9 cellular contexts compared by ENCODE assay signal in genomic region chr13:41018583-41018909, GRCh38. TPM values are rescaled to one million over a fixed set of nuclear protein-coding genes. Genes with fewer than 3 reads are reported as not detected.
DNase-seq lines count a peak whose midpoint lies in the region; ATAC-seq and TF ChIP-seq lines count a peak whose summit lies in the region.
"Had no signal": no experiment of that assay in that cellular context is flagged by ENCODE, and none has a peak within 500 bp of the region (broad histone marks: within the 10 kb centered on the region; RNA-seq: fewer than 3 reads in every experiment).

No MANE protein-coding gene starts in this region.

- H3K4me3 ChIP-seq in CD4-positive, CD25-positive, alpha-beta regulatory T cell (ENCODE audit: low read depth, low read length) = peak overlapping the region; percentile 99
- H3K4me3 ChIP-seq in MG63 = peak overlapping the region; percentile 33
- H3K4me3 ChIP-seq: HAP-1 had no signal

- peaks cover 4% of the 10 kb centered on the region for H3K27me3 Mint-ChIP-seq in CD4-positive, CD25-positive, alpha-beta regulatory T cell
- no peaks in the 10 kb centered on the region for H3K27me3 Mint-ChIP-seq in chondrocyte (ENCODE audit: low read depth)
- no peaks in the 10 kb centered on the region for H3K27me3 Mint-ChIP-seq in nephron progenitor cell (ENCODE audit: low read depth, poor library complexity)

- H3K36me3 Mint-ChIP-seq in CD4-positive, CD25-positive, alpha-beta regulatory T cell = peaks cover 5% of the 10 kb centered on the region
- H3K36me3 Mint-ChIP-seq in chondrocyte (ENCODE audit: low read depth) (peaks cover 1% of the 10 kb centered on the region), nephron progenitor cell (ENCODE audit: low read depth) (no peaks in the 10 kb centered on the region)

- H3K9me3 ChIP-seq in CD4-positive, CD25-positive, alpha-beta regulatory T cell (ENCODE audit: control insufficient read depth in 2 of 2, low read length in 2 of 2) = no peaks in the 10 kb centered on the region
- no peaks in the 10 kb centered on the region for H3K9me3 ChIP-seq in MG63
- H3K9me3 ChIP-seq: HAP-1 had no signal

- H3K4me3 Mint-ChIP-seq in CD4-positive, CD25-positive, alpha-beta regulatory T cell = peak overlapping the region; percentile 85 to 100 (median 95)
- H3K4me3 Mint-ChIP-seq in chondrocyte (ENCODE audit: unreplicated experiment) (peak overlapping the region; percentile 46), nephron progenitor cell (no peak overlapping the region)

- no peak for TF ChIP-seq CTCF in chondrocyte (IDR thresholded peaks at IDR 0.05)
- no peak for TF ChIP-seq CTCF in nephron progenitor cell (IDR thresholded peaks at IDR 0.05)

- DNase-seq in CD4-positive, CD25-positive, alpha-beta regulatory T cell = no peak
- no peak for DNase-seq in MG63
- no peak for DNase-seq in chondrocyte (ENCODE audit: low spot score)
- no peak for DNase-seq in nephron progenitor cell
- no peak for DNase-seq in nucleus accumbens (lab: John Stamatoyannopoulos, UW)
- no peak for DNase-seq in retina
- DNase-seq in activated gamma-delta T cell (lab: John Stamatoyannopoulos, UW) = no peak

- peaks cover 22 to 47% (median 41%) of the 10 kb centered on the region in 4 donors for H3K4me1 Mint-ChIP-seq in CD4-positive, CD25-positive, alpha-beta regulatory T cell
- H3K4me1 Mint-ChIP-seq in chondrocyte (ENCODE audit: low read depth) (peaks cover 32% of the 10 kb centered on the region), nephron progenitor cell (peaks cover 22% of the 10 kb centered on the region)

- H3K9me3 Mint-ChIP-seq in CD4-positive, CD25-positive, alpha-beta regulatory T cell = no peaks in the 10 kb centered on the region
- peaks cover 2% of the 10 kb centered on the region for H3K9me3 Mint-ChIP-seq in chondrocyte (ENCODE audit: low read depth)
- H3K9me3 Mint-ChIP-seq in nephron progenitor cell = no peaks in the 10 kb centered on the region

- H3K4me1 ChIP-seq in CD4-positive, CD25-positive, alpha-beta regulatory T cell (ENCODE audit: control insufficient read depth, insufficient read depth, low read length, poor library complexity, severe bottlenecking) = peaks cover 36% of the 10 kb centered on the region
- H3K4me1 ChIP-seq: HAP-1 had no signal

- no peaks in the 10 kb centered on the region for H3K27me3 ChIP-seq in CD4-positive, CD25-positive, alpha-beta regulatory T cell (ENCODE audit: control insufficient read depth, insufficient read depth, low read length)
- H3K27me3 ChIP-seq in MG63 = no peaks in the 10 kb centered on the region

- H3K27ac ChIP-seq in CD4-positive, CD25-positive, alpha-beta regulatory T cell (ENCODE audit: insufficient read depth, low read length, poor library complexity, severe bottlenecking) = peak overlapping the region; percentile 90

- no peak for ATAC-seq in CD4-positive, CD25-positive, alpha-beta regulatory T cell (ENCODE audit: low read depth in 2 of 2)
- ATAC-seq in HG02852 (IDR thresholded peaks at IDR 0.05; ENCODE audit: unreplicated experiment) = no peak

- no peaks in the 10 kb centered on the region for H3K36me3 ChIP-seq in CD4-positive, CD25-positive, alpha-beta regulatory T cell (ENCODE audit: control insufficient read depth, insufficient read depth, low read length)
- H3K36me3 ChIP-seq in MG63 = no peaks in the 10 kb centered on the region
- H3K36me3 ChIP-seq: HAP-1 had no signal

- peak overlapping the region; percentile 87 to 98 (median 97) for H3K27ac Mint-ChIP-seq in CD4-positive, CD25-positive, alpha-beta regulatory T cell
- H3K27ac Mint-ChIP-seq in chondrocyte (ENCODE audit: unreplicated experiment) = peak overlapping the region; percentile 80
- peak overlapping the region; percentile 46 for H3K27ac Mint-ChIP-seq in nephron progenitor cell

RNA-seq across cellular contexts. Expression of gene ELF1, which starts 0.6 kb away (rescaled TPM):
- 285 TPM for total RNA-seq in CD4-positive, CD25-positive, alpha-beta regulatory T cell
- 100 to 1,000 TPM; 122 to 178 (median 141) TPM for polyA plus RNA-seq in CD4-positive, CD25-positive, alpha-beta regulatory T cell
- total RNA-seq in MG63 (2014; rRNA removed; shearing (Covaris generic); ENCODE audit: low replicate concordance) = 6.7 and 11.3 TPM in 2 replicates
- 45.7 to 46.7 TPM (median 45.8 TPM) in 3 replicates for total RNA-seq in chondrocyte

RNA-seq across cellular contexts. Expression of gene WBP4, which starts 42.8 kb away (rescaled TPM):
- total RNA-seq in CD4-positive, CD25-positive, alpha-beta regulatory T cell = 5.6 TPM
- polyA plus RNA-seq in CD4-positive, CD25-positive, alpha-beta regulatory T cell = 1 to 10 TPM; 3.0 to 3.8 (median 3.4) TPM
- total RNA-seq in MG63 (2014; rRNA removed; shearing (Covaris generic); ENCODE audit: low replicate concordance) = 10.5 and 15.7 TPM in 2 replicates
- total RNA-seq in chondrocyte = 5.1 to 5.8 TPM (median 5.3 TPM) in 3 replicates

Comparison
In these comparisons a context has a peak if more than half of its experiments do, and no peak if none do; other contexts are left out.
1. H3K27ac Mint-ChIP-seq: peak in every context shown above with its lines; median percentile 97 in CD4-positive, CD25-positive, alpha-beta regulatory T cell; 80 in chondrocyte; 46 in nephron progenitor cell.